ENCODE assay signal across 17 cellular contexts in the genomic region with DNA sequence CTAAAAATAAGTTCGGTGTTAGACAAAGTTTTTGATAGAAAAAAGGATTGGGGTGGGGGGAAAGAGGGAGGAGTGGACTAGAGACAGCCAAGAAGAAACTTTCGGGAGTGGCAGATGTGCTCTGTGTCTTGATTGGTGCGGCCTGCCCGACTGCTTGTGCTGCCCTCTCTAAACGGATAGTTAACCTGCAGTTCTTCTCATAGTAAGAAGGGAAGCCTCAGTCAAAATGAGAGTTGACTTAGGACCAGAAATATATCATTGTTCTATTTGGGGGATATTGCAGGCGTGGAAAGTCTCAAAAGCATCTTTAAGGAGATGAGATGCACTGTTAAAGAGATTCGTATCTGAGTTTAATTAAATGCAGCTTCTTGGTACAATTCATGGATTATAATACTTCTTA.
"Had no signal": no experiment of that assay in that cellular context is flagged by ENCODE, and none has a peak within 500 bp of the region (broad histone marks: within the 10 kb centered on the region; RNA-seq: fewer than 3 reads in every experiment).

No MANE protein-coding gene starts in this region.

- H3K4me3 ChIP-seq: cardiac muscle cell, heart left ventricle, lower lobe of right lung, smooth muscle cell, stomach, thoracic aorta, upper lobe of right lung had no signal

- DNase-seq: activated CD4-positive, alpha-beta T cell treated with anti-CD3 and anti-CD28 coated beads, Interleukin-2, amount 50 U/mL, for 48 hours; activated CD8-positive, alpha-beta memory T cell treated with anti-CD3 and anti-CD28 coated beads, Interleukin-2, amount 10 ng/mL, durations not matched to agents 7 days and 5 days; activated effector memory CD4-positive, alpha-beta T cell treated with Interleukin-2 at 50 U/mL for 16 hours; activated naive CD4-positive, alpha-beta T cell treated with anti-CD3 and anti-CD28 coated beads, Interleukin-2, amount 50 U/mL, for 16 hours; activated T-cell treated with anti-CD3 and anti-CD28 coated beads, Interleukin-2, amount 50 U/mL, for 1 hour; heart left ventricle; immature natural killer cell; lower lobe of right lung; nephron progenitor cell; occipital lobe; right cardiac atrium; stomach; T1000; upper lobe of right lung had no signal

- ATAC-seq: activated CD8-positive, alpha-beta memory T cell treated with anti-CD3 and anti-CD28 coated beads, Interleukin-2, amount 10 ng/mL, durations not matched to agents 7 days and 5 days; heart left ventricle; lower lobe of right lung; right cardiac atrium; upper lobe of right lung had no signal
